In genomic region chr5:178404987-178405386, GRCh38 we compare ENCODE assay signal across 19 cellular contexts.
DNase-seq lines count a peak whose midpoint lies in the region; ATAC-seq and TF ChIP-seq lines count a peak whose summit lies in the region.
"Had no signal": no experiment of that assay in that cellular context is flagged by ENCODE, and none has a peak within 500 bp of the region (broad histone marks: within the 10 kb centered on the region; RNA-seq: fewer than 3 reads in every experiment).

No MANE protein-coding gene starts in this region.

- intact Hi-C loops in posterior vena cava (cut with DNase I) = no loop called here

- H3K4me3 ChIP-seq in coronary artery = no peak overlapping the region
- H3K4me3 ChIP-seq: cardiac muscle cell, dorsolateral prefrontal cortex had no signal

- TF ChIP-seq CTCF in coronary artery (IDR thresholded peaks at IDR 0.05) = no peak

- H3K27ac Mint-ChIP-seq in stimulated activated memory B cell treated with anti-CD40 and anti-IgM and Interleukin-4, amounts not matched to agents 10 μg/mL and 1 μg/mL and 100 μg/mL, for 72 hours = no peak overlapping the region
- H3K27ac Mint-ChIP-seq: activated CD4-positive, alpha-beta T cell treated with anti-CD3 and anti-CD28 coated beads, Interleukin-2, amount 10 ng/mL, durations not matched to agents 7 days and 5 days; activated naive CD8-positive, alpha-beta T cell treated with anti-CD3 and anti-CD28 coated beads, Interleukin-2, amount 50 U/mL, for 24 hours; activated T-helper 17 cell treated with anti-CD3 and anti-CD28 coated beads, Interleukin-2, amount 50 U/mL, for 72 hours; CD8-positive, alpha-beta memory T cell had no signal

- peaks cover 14% of the 10 kb centered on the region for H3K9me3 Mint-ChIP-seq in stimulated activated memory B cell treated with anti-CD40 and anti-IgM and Interleukin-4, amounts not matched to agents 10 μg/mL and 1 μg/mL and 100 μg/mL, for 72 hours

- H3K27me3 Mint-ChIP-seq in stimulated activated memory B cell treated with anti-CD40 and anti-IgM and Interleukin-4, amounts not matched to agents 10 μg/mL and 1 μg/mL and 100 μg/mL, for 72 hours = peaks cover 47% of the 10 kb centered on the region
- H3K27me3 Mint-ChIP-seq: activated CD4-positive, alpha-beta T cell treated with anti-CD3 and anti-CD28 coated beads, Interleukin-2, amount 10 ng/mL, durations not matched to agents 7 days and 5 days; activated naive CD8-positive, alpha-beta T cell treated with anti-CD3 and anti-CD28 coated beads, Interleukin-2, amount 50 U/mL, for 24 hours had no signal

- no peak overlapping the region for H3K4me3 Mint-ChIP-seq in stimulated activated memory B cell treated with anti-CD40 and anti-IgM and Interleukin-4, amounts not matched to agents 10 μg/mL and 1 μg/mL and 100 μg/mL, for 72 hours
- H3K4me3 Mint-ChIP-seq: activated CD4-positive, alpha-beta T cell treated with anti-CD3 and anti-CD28 coated beads, Interleukin-2, amount 10 ng/mL, durations not matched to agents 7 days and 5 days; activated naive CD8-positive, alpha-beta T cell treated with anti-CD3 and anti-CD28 coated beads, Interleukin-2, amount 50 U/mL, for 24 hours; activated T-helper 17 cell treated with anti-CD3 and anti-CD28 coated beads, Interleukin-2, amount 50 U/mL, for 72 hours; CD8-positive, alpha-beta memory T cell; T-cell had no signal

- H3K4me1 Mint-ChIP-seq in stimulated activated memory B cell treated with anti-CD40 and anti-IgM and Interleukin-4, amounts not matched to agents 10 μg/mL and 1 μg/mL and 100 μg/mL, for 72 hours = no peaks in the 10 kb centered on the region
- H3K4me1 Mint-ChIP-seq: activated CD4-positive, alpha-beta T cell treated with anti-CD3 and anti-CD28 coated beads, Interleukin-2, amount 10 ng/mL, durations not matched to agents 7 days and 5 days; activated naive CD8-positive, alpha-beta T cell treated with anti-CD3 and anti-CD28 coated beads, Interleukin-2, amount 50 U/mL, for 24 hours; activated T-helper 17 cell treated with anti-CD3 and anti-CD28 coated beads, Interleukin-2, amount 50 U/mL, for 72 hours; CD8-positive, alpha-beta memory T cell; T-cell had no signal

- ATAC-seq in stimulated activated memory B cell treated with anti-CD40 and anti-IgM and Interleukin-4, amounts not matched to agents 10 μg/mL and 1 μg/mL and 100 μg/mL, for 72 hours = no peak
- ATAC-seq: activated naive CD8-positive, alpha-beta T cell treated with anti-CD3 and anti-CD28 coated beads, Interleukin-2, amount 50 U/mL, for 24 hours; activated T-helper 17 cell treated with anti-CD3 and anti-CD28 coated beads, Interleukin-2, amount 50 U/mL, for 72 hours; right cardiac atrium; T-cell had no signal

- peaks cover 6% of the 10 kb centered on the region for H3K36me3 Mint-ChIP-seq in stimulated activated memory B cell treated with anti-CD40 and anti-IgM and Interleukin-4, amounts not matched to agents 10 μg/mL and 1 μg/mL and 100 μg/mL, for 72 hours

- DNase-seq in GDM1 (lab: John Stamatoyannopoulos, UW) (peak; percentile 18), NOMO-1 treated with dmso at 0.1 percent for 144 hours (lab: John Stamatoyannopoulos, UW; ENCODE audit: unreplicated experiment) (peak; percentile 66), coronary artery (ENCODE audit: low spot score) (peak; percentile 55), posterior vena cava (ENCODE audit: low spot score) (peak; percentile 46), NCI-H2196 (lab: John Stamatoyannopoulos, UW; ENCODE audit: unreplicated experiment) (no peak), HuH-7 (ENCODE audit: low spot score) (no peak)
- DNase-seq: activated CD4-positive, alpha-beta T cell treated with anti-CD3 and anti-CD28 coated beads, Interleukin-2, amount 10 ng/mL, durations not matched to agents 7 days and 5 days; activated naive CD8-positive, alpha-beta T cell treated with anti-CD3 and anti-CD28 coated beads, Interleukin-2, amount 50 U/mL, for 24 hours; CD8-positive, alpha-beta memory T cell; DMS79 treated with DMSO at 0.1 percent for 48 hours; dorsolateral prefrontal cortex; hypothalamus; NCI-H187 treated with DMSO at 0.1 percent for 48 hours; NCI-H446 treated with DMSO at 0.1 percent for 48 hours; right cardiac atrium had no signal

- no peak overlapping the region for H3K27ac ChIP-seq in coronary artery
- H3K27ac ChIP-seq: cardiac muscle cell, dorsolateral prefrontal cortex had no signal

Comparison
In these comparisons a context has a peak if more than half of its experiments do, and no peak if none do; other contexts are left out.
1. DNase-seq: peak in GDM1 (single experiment), NOMO-1 treated with dmso at 0.1 percent for 144 hours (single experiment), coronary artery (single experiment) and posterior vena cava (single experiment); none in NCI-H2196 (single experiment) and HuH-7 (single experiment).